Comparison of ENCODE assay signal across 8 cellular contexts in the genomic region with DNA sequence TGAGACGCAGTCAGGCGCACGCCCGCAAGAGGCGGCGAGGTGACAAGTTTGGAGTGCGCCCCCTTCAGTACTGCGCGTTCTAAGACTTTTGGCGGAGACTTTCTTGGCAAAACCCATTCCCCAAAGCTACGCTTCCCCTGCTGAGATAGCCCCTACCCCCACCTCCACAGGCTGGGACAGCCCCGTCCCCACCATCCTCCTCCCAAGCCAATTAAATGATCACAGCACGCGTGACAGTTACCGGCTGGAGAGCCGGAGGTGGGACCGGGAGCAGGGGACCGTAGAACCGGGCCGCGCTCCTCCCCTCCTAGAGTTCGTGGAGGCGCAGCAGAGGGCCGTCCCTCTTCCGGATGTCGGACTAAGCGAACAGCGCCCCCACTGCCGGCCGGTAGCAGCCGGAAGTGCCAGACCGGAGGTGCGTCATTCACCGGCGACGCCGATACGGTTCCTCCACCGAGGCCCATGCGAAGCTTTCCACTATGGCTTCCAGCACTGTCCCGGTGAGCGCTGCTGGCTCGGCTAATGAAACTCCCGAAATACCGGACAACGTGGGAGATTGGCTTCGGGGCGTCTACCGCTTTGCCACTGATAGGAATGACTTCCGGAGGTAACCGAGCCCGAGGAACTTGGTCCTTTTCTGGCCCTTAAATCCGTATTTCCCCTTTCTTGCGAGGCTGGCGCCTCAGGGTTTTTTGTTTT. TPM values are rescaled to one million over a fixed set of nuclear protein-coding genes. Genes with fewer than 3 reads are reported as not detected.
DNase-seq lines count a peak whose midpoint lies in the region; ATAC-seq and TF ChIP-seq lines count a peak whose summit lies in the region.

A gene (plus strand): TSS at position 476 of the 699 bp plus-strand sequence. CDS start 4 bp downstream, at position 480.

- peak; percentile 69 for ATAC-seq in HG03460 (IDR thresholded peaks at IDR 0.05; ENCODE audit: unreplicated experiment)
- peak; percentile 84 for ATAC-seq in left lobe of liver

- peaks cover 40 to 55% (median 44%) of the 10 kb centered on the region in 10 experiments for H3K4me1 ChIP-seq in BLaER1 treated with 17β-estradiol and CSF1 and Interleukin-3, amounts not matched to agents 10 nM and 100 nM
- peaks cover 8% of the 10 kb centered on the region for H3K4me1 ChIP-seq in colonic mucosa

- H3K27ac ChIP-seq in BLaER1 treated with 17β-estradiol and CSF1 and Interleukin-3, amounts not matched to agents 10 nM and 100 nM, result peak within 1 kb of the TSS; percentile 79 to 98 (median 95)
- peak within 1 kb of the TSS; percentile 92 for H3K27ac ChIP-seq in colonic mucosa

- no peaks in the 10 kb centered on the region for H3K9me3 ChIP-seq in BLaER1 treated with 17β-estradiol and CSF1 and Interleukin-3, amounts not matched to agents 10 nM and 100 nM (replicated peaks in 1 of 11)
- no peaks in the 10 kb centered on the region for H3K9me3 ChIP-seq in colonic mucosa

- no peaks in the 10 kb centered on the region for H3K27me3 ChIP-seq in BLaER1 treated with 17β-estradiol and CSF1 and Interleukin-3, amounts not matched to agents 10 nM and 100 nM
- H3K27me3 ChIP-seq in colonic mucosa, result no peaks in the 10 kb centered on the region

- DNase-seq in GM19240 (ENCODE audit: insufficient read length, low spot score) (peak; percentile 87), NCI-H524 treated with DMSO at 0.1 percent for 48 hours (lab: John Stamatoyannopoulos, UW) (peak; percentile 75), colonic mucosa (peak; percentile 96), left lobe of liver (ENCODE audit: low spot score) (peak; percentile 98)
- DNase-seq in activated CD4-positive, alpha-beta T cell treated with anti-CD3 and anti-CD28 coated beads for 48 hours, result peak; percentile 97
- peak; percentile 91 for DNase-seq in stimulated activated CD4-positive, alpha-beta T cell treated with anti-CD3 and anti-CD28 coated beads, Interleukin-2, amount 100 ng/mL, for 4 hours (ENCODE audit: low read depth)

- peak; percentile 83 for TF ChIP-seq CTCF in colonic mucosa (IDR thresholded peaks at IDR 0.05)

- intact Hi-C loops in colonic mucosa (cut with DNase I), result loop anchor here (5.0 kb wide), 1 partner anchor 135 kb away; a partner anchor contains a TSS

- H3K36me3 ChIP-seq in BLaER1 treated with 17β-estradiol and CSF1 and Interleukin-3, amounts not matched to agents 10 nM and 100 nM, result peaks cover 31 to 41% (median 38%) of the 10 kb centered on the region in 11 experiments
- peaks cover 6% of the 10 kb centered on the region for H3K36me3 ChIP-seq in colonic mucosa

- peak within 1 kb of the TSS; percentile 84 to 99 (median 96) for H3K4me3 ChIP-seq in BLaER1 treated with 17β-estradiol and CSF1 and Interleukin-3, amounts not matched to agents 10 nM and 100 nM
- peak within 1 kb of the TSS; percentile 99 for H3K4me3 ChIP-seq in colonic mucosa

- H3K4me2 ChIP-seq in BLaER1 treated with 17β-estradiol and CSF1 and Interleukin-3, amounts not matched to agents 10 nM and 100 nM, result peak within 1 kb of the TSS; percentile 93 to 99 (median 98)

- H3K9ac ChIP-seq in BLaER1 treated with 17β-estradiol and CSF1 and Interleukin-3, amounts not matched to agents 10 nM and 100 nM, result peak within 1 kb of the TSS; percentile 89 to 99 (median 96)
- peak within 1 kb of the TSS; percentile 86 to 98 for H3K9ac ChIP-seq in colonic mucosa (ENCODE audit: low read depth in 2 of 2, low read length in 2 of 2)

- H4K20me1 ChIP-seq in BLaER1 treated with 17β-estradiol and CSF1 and Interleukin-3, amounts not matched to agents 10 nM and 100 nM, result peaks cover 0 to 24% (median 8%) of the 10 kb centered on the region in 11 experiments; a peak in 12 of 22 replicates

RNA-seq across cellular contexts. Expression of the gene that starts here (rescaled TPM):
- 100 to 1,000 TPM; 109 to 200 TPM for total RNA-seq in colonic mucosa
- total RNA-seq in left lobe of liver, result 72.3 TPM

Comparison
In these comparisons a context has a peak if more than half of its experiments do, and no peak if none do; other contexts are left out.
1. Peak in every context shown above with its lines: DNase-seq, ATAC-seq, H3K4me3 ChIP-seq and H3K27ac ChIP-seq.